In genomic region chr15:38088971-38089370, GRCh38 we compare ENCODE assay signal across 3 cellular contexts.
TF ChIP-seq lines count a peak whose summit lies in the region.

No MANE protein-coding gene starts in this region.

TF ChIP-seq in IMR-90, 13 proteins besides CTCF, POLR2A, EP300 and RAD21:
- TF ChIP-seq ELK1 (IDR thresholded peaks at IDR 0.05; ENCODE audit: borderline replicate concordance, low read depth, low read length) (no peak), CHD1 (IDR thresholded peaks at IDR 0.05; ENCODE audit: low read depth, low read length) (no peak), RFX5 (IDR thresholded peaks at IDR 0.05; ENCODE audit: low read depth, low read length) (no peak)
TF ChIP-seq in IMR-90: peak in this region for 0.

TF ChIP-seq in SK-N-SH, 30 proteins besides CTCF, POLR2A, EP300 and RAD21 (continued from another document):
- TF ChIP-seq PBX3 (IDR thresholded peaks at IDR 0.05), result no peak
- no peak for TF ChIP-seq RXRA (IDR thresholded peaks at IDR 0.05; ENCODE audit: borderline replicate concordance, low read depth)
- no peak for TF ChIP-seq RCOR1 (IDR thresholded peaks at IDR 0.05; ENCODE audit: low read length)

TF ChIP-seq in GM23338, 12 proteins besides CTCF, POLR2A, EP300 and RAD21 (continued from another document):
- TF ChIP-seq REST (IDR thresholded peaks at IDR 0.05; ENCODE audit: unreplicated experiment) (no peak), ETS1 (IDR thresholded peaks at IDR 0.05) (no peak), STAT1 (IDR thresholded peaks at IDR 0.05; ENCODE audit: unreplicated experiment) (no peak)
